16 cellular contexts compared by ENCODE assay signal in the genomic region with DNA sequence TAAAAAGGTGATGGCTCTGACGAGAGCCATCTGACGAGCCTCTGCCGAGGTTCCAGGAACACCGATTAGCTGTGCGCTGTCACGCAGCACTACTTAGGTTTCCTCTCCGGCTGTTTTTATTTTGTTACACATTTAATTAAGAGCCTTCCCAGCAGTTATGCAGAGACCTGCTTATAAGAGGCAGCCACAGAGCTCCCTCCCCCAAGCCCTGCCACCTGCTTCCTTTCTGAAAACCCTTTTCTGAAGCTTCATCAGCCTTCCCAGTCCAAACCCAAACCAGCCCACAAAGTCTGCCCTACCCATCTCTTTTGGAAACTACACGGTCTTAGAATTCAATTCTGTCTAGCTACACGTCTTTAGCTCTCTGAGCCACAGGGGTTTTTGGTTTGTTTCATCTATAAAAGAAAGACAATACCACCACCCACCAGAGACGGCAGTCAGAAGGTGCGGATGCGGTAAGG. TPM values are rescaled to one million over a fixed set of nuclear protein-coding genes. Genes with fewer than 3 reads are reported as not detected.
A peak's percentile ranks its signal among the peaks of the same experiment; 100 is the strongest.
DNase-seq lines count a peak whose midpoint lies in the region; ATAC-seq lines count a peak whose summit lies in the region.
"Had no signal": no experiment of that assay in that cellular context is flagged by ENCODE, and none has a peak within 500 bp of the region (broad histone marks: within the 10 kb centered on the region; RNA-seq: fewer than 3 reads in every experiment).

No MANE protein-coding gene starts in this region.

- no peaks in the 10 kb centered on the region for H3K9me3 Mint-ChIP-seq in activated CD8-positive, alpha-beta memory T cell treated with anti-CD3 and anti-CD28 coated beads, Interleukin-2, amount 10 ng/mL, durations not matched to agents 7 days and 5 days (ENCODE audit: low read depth)
- H3K9me3 Mint-ChIP-seq in immature natural killer cell = no peaks in the 10 kb centered on the region
- H3K9me3 Mint-ChIP-seq: memory B cell; stimulated activated naive B cell treated with anti-CD40 and anti-IgM and Interleukin-4, amounts not matched to agents 10 μg/mL and 1 μg/mL and 100 μg/mL, for 72 hours had no signal

- peaks cover 5% of the 10 kb centered on the region for H3K4me1 Mint-ChIP-seq in activated CD8-positive, alpha-beta memory T cell treated with anti-CD3 and anti-CD28 coated beads, Interleukin-2, amount 10 ng/mL, durations not matched to agents 7 days and 5 days
- H3K4me1 Mint-ChIP-seq in immature natural killer cell = peaks cover 2 to 17% of the 10 kb centered on the region in 2 donors
- H3K4me1 Mint-ChIP-seq: memory B cell had no signal

- H3K27ac Mint-ChIP-seq in activated CD8-positive, alpha-beta memory T cell treated with anti-CD3 and anti-CD28 coated beads, Interleukin-2, amount 10 ng/mL, durations not matched to agents 7 days and 5 days = no peak overlapping the region
- peak overlapping the region in 3 of 6 donors; percentile 31 to 57 (median 52) for H3K27ac Mint-ChIP-seq in immature natural killer cell
- H3K27ac Mint-ChIP-seq: memory B cell; stimulated activated naive B cell treated with anti-CD40 and anti-IgM and Interleukin-4, amounts not matched to agents 10 μg/mL and 1 μg/mL and 100 μg/mL, for 72 hours had no signal

- no peaks in the 10 kb centered on the region for H3K27me3 Mint-ChIP-seq in activated CD8-positive, alpha-beta memory T cell treated with anti-CD3 and anti-CD28 coated beads, Interleukin-2, amount 10 ng/mL, durations not matched to agents 7 days and 5 days
- H3K27me3 Mint-ChIP-seq in immature natural killer cell (ENCODE audit: low read depth in 3 of 3) = no peaks in the 10 kb centered on the region
- H3K27me3 Mint-ChIP-seq: memory B cell; stimulated activated naive B cell treated with anti-CD40 and anti-IgM and Interleukin-4, amounts not matched to agents 10 μg/mL and 1 μg/mL and 100 μg/mL, for 72 hours had no signal

- DNase-seq in activated CD8-positive, alpha-beta memory T cell treated with anti-CD3 and anti-CD28 coated beads, Interleukin-2, amount 10 ng/mL, durations not matched to agents 7 days and 5 days = no peak
- DNase-seq in activated CD8-positive, alpha-beta memory T cell treated with anti-CD3 and anti-CD28 coated beads, Interleukin-2, amount 50 U/mL, for 4 hours = no peak
- DNase-seq in NCI-H2107 treated with DMSO at 0.1 percent for 48 hours (lab: John Stamatoyannopoulos, UW; ENCODE audit: unreplicated experiment) = peak; percentile 92
- DNase-seq in activated T-cell treated with anti-CD3 and anti-CD28 coated beads, Interleukin-2, amount 50 U/mL, for 48 hours = peak; percentile 27 to 42
- peak; percentile 11 to 18 for DNase-seq in stimulated activated CD4-positive, alpha-beta T cell treated with anti-CD3 and anti-CD28 coated beads, Interleukin-2, amount 100 ng/mL, for 24 hours
- DNase-seq in immature natural killer cell = no peak
- no peak for DNase-seq in NOMO-1 treated with DMSO at 0.1 percent for 48 hours (lab: John Stamatoyannopoulos, UW; ENCODE audit: unreplicated experiment)
- DNase-seq: aorta; DMS53; NCI-H1105; sigmoid colon; stimulated activated naive B cell treated with anti-CD40 and anti-IgM and Interleukin-4, amounts not matched to agents 10 μg/mL and 1 μg/mL and 100 μg/mL, for 72 hours; T-helper 9 cell had no signal

- peaks cover 8% of the 10 kb centered on the region for H3K36me3 Mint-ChIP-seq in activated CD8-positive, alpha-beta memory T cell treated with anti-CD3 and anti-CD28 coated beads, Interleukin-2, amount 10 ng/mL, durations not matched to agents 7 days and 5 days
- peaks cover 34 to 71% (median 37%) of the 10 kb centered on the region in 3 donors for H3K36me3 Mint-ChIP-seq in immature natural killer cell

- CTCF ChIA-PET in activated CD8-positive, alpha-beta memory T cell treated with anti-CD3 and anti-CD28 coated beads, Interleukin-2, amount 10 ng/mL, durations not matched to agents 7 days and 5 days (lab: Charles Lee) = no interaction called here

- H3K4me3 Mint-ChIP-seq in activated CD8-positive, alpha-beta memory T cell treated with anti-CD3 and anti-CD28 coated beads, Interleukin-2, amount 10 ng/mL, durations not matched to agents 7 days and 5 days = no peak overlapping the region
- peak overlapping the region in 1 of 5 donors; percentile 33 for H3K4me3 Mint-ChIP-seq in immature natural killer cell
- H3K4me3 Mint-ChIP-seq: memory B cell; stimulated activated naive B cell treated with anti-CD40 and anti-IgM and Interleukin-4, amounts not matched to agents 10 μg/mL and 1 μg/mL and 100 μg/mL, for 72 hours had no signal

- ATAC-seq in activated CD8-positive, alpha-beta memory T cell treated with anti-CD3 and anti-CD28 coated beads, Interleukin-2, amount 10 ng/mL, durations not matched to agents 7 days and 5 days = peak; percentile 39
- no peak for ATAC-seq in GM21526 (IDR thresholded peaks at IDR 0.05; ENCODE audit: low FRiP score, unreplicated experiment)
- ATAC-seq: Right ventricle myocardium inferior; stimulated activated naive B cell treated with anti-CD40 and anti-IgM and Interleukin-4, amounts not matched to agents 10 μg/mL and 1 μg/mL and 100 μg/mL, for 72 hours had no signal

RNA-seq across cellular contexts. Expression of gene ERI3, which starts 49.1 kb away (rescaled TPM):
- total RNA-seq in activated CD8-positive, alpha-beta memory T cell treated with anti-CD3 and anti-CD28 coated beads, Interleukin-2, amount 10 ng/mL, durations not matched to agents 7 days and 5 days = 10 to 100 TPM; 27.2 to 30.4 TPM
- 10 to 100 TPM; 46.6 to 93.3 (median 53.1) TPM for polyA plus RNA-seq in immature natural killer cell

Comparison
In these comparisons a context has a peak if more than half of its experiments do, and no peak if none do; other contexts are left out.
1. DNase-seq: peak in NCI-H2107 treated with DMSO at 0.1 percent for 48 hours (single experiment), activated T-cell treated with anti-CD3 and anti-CD28 coated beads, Interleukin-2, amount 50 U/mL, for 48 hours (2 of 2) and stimulated activated CD4-positive, alpha-beta T cell treated with anti-CD3 and anti-CD28 coated beads, Interleukin-2, amount 100 ng/mL, for 24 hours (2 of 2); none in activated CD8-positive, alpha-beta memory T cell treated with anti-CD3 and anti-CD28 coated beads, Interleukin-2, amount 10 ng/mL, durations not matched to agents 7 days and 5 days (single experiment), activated CD8-positive, alpha-beta memory T cell treated with anti-CD3 and anti-CD28 coated beads, Interleukin-2, amount 50 U/mL, for 4 hours (single experiment), immature natural killer cell (0 of 3) and NOMO-1 treated with DMSO at 0.1 percent for 48 hours (single experiment).